Comparison of ENCODE assay signal across 1 cellular context in genomic region chr10:95201736-95202135, GRCh38.
TF ChIP-seq lines count a peak whose summit lies in the region.

No MANE protein-coding gene starts in this region.

TF ChIP-seq in H1, 55 proteins besides CTCF, POLR2A, EP300 and RAD21:
- TF ChIP-seq GTF2F1 (IDR thresholded peaks at IDR 0.05; ENCODE audit: borderline replicate concordance, low read depth, low read length), result no peak
- no peak for TF ChIP-seq TAF7 (optimal IDR thresholded peaks at IDR 0.05; ENCODE audit: borderline replicate concordance, low read depth, low read length)
- no peak for TF ChIP-seq SP1 (IDR thresholded peaks at IDR 0.05; ENCODE audit: low read depth, low read length)
- TF ChIP-seq RNF2 (IDR thresholded peaks at IDR 0.05; ENCODE audit: borderline replicate concordance, low read depth, low read length, missing control alignments, poor library complexity, severe bottlenecking), result no peak
- TF ChIP-seq CBX5 (IDR thresholded peaks at IDR 0.05; ENCODE audit: low read depth, low read length), result no peak
- no peak for TF ChIP-seq ZNF274 (IDR thresholded peaks at IDR 0.05; ENCODE audit: borderline replicate concordance, extremely low read depth, low read length)
- no peak for TF ChIP-seq POLR2AphosphoS5 (IDR thresholded peaks at IDR 0.05; ENCODE audit: low read depth, low read length)
- no peak for TF ChIP-seq RFX5 (IDR thresholded peaks at IDR 0.05; ENCODE audit: borderline replicate concordance, low read depth, low read length)
- TF ChIP-seq BCL11A (IDR thresholded peaks at IDR 0.05; ENCODE audit: low read depth in 2 of 2, low read length in 2 of 2), result no peak
- no peak for TF ChIP-seq PHF8 (conservative IDR thresholded peaks at IDR 0.05; ENCODE audit: low read depth, low read length)
- TF ChIP-seq CBX8 (IDR thresholded peaks at IDR 0.05; ENCODE audit: borderline replicate concordance, low read depth, low read length), result no peak
- no peak for TF ChIP-seq GABPA (IDR thresholded peaks at IDR 0.05; ENCODE audit: borderline replicate concordance, insufficient read depth, low read length)
- TF ChIP-seq CHD1 (IDR thresholded peaks at IDR 0.05; ENCODE audit: low read depth, low read length), result no peak
- TF ChIP-seq KDM5A (IDR thresholded peaks at IDR 0.05; ENCODE audit: low read length), result no peak
- no peak for TF ChIP-seq BACH1 (IDR thresholded peaks at IDR 0.05; ENCODE audit: low read length)
- no peak for TF ChIP-seq EZH2 (IDR thresholded peaks at IDR 0.05; ENCODE audit: low read depth, low read length, severe bottlenecking)
- no peak for TF ChIP-seq TEAD4 (IDR thresholded peaks at IDR 0.05; ENCODE audit: low read depth, low read length)
- no peak for TF ChIP-seq TAF1 (IDR thresholded peaks at IDR 0.05; ENCODE audit: low read depth, low read length)
TF ChIP-seq in H1: peak in this region for 0.
